Comparison of ENCODE assay signal across 1 cellular context in the genomic region with DNA sequence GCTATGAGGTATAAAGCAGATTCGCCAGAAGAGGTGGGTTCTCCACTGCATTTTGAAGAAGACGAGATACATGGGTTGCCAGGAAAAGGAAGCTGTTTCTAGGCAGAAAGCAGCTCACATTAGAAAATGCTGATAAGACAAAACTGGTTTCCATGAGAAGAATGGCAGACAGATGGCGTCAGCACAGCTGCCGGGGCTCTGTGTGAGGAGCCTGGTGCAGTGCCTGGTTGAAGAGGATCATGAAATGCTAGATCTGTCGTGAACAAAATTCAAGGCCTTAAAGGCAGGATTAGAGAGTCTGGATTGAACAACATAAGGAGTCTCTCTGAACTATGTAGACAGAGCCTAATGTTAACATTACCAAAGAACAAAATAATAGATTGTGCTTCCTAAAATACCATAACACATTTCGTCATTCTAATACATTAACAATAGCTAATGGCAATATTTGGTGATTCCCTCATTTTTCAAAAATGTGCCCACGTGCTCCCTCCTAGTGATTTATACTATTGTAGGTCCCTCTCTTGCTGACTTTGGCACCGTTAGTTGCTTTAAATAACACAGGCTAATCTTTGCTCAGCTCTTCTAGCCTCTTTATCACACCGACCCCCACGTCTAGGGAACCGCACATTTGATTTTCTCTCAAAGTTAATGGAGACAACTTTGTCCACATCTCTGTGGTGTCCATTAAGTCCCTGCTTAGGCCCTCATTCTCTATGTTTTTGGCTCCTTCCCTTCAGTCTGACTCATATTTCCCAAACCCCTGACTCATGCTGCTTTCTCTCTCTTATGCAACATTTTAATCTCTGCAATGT.
TF ChIP-seq lines count a peak whose summit lies in the region.

No MANE protein-coding gene starts in this region.

TF ChIP-seq in HEK293, 187 proteins besides CTCF, POLR2A, EP300 and RAD21 (continued from another document):
- TF ChIP-seq, protein P1, sequence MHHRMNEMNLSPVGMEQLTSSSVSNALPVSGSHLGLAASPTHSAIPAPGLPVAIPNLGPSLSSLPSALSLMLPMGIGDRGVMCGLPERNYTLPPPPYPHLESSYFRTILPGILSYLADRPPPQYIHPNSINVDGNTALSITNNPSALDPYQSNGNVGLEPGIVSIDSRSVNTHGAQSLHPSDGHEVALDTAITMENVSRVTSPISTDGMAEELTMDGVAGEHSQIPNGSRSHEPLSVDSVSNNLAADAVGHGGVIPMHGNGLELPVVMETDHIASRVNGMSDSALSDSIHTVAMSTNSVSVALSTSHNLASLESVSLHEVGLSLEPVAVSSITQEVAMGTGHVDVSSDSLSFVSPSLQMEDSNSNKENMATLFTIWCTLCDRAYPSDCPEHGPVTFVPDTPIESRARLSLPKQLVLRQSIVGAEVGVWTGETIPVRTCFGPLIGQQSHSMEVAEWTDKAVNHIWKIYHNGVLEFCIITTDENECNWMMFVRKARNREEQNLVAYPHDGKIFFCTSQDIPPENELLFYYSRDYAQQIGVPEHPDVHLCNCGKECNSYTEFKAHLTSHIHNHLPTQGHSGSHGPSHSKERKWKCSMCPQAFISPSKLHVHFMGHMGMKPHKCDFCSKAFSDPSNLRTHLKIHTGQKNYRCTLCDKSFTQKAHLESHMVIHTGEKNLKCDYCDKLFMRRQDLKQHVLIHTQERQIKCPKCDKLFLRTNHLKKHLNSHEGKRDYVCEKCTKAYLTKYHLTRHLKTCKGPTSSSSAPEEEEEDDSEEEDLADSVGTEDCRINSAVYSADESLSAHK (tag by site-specific recombination; IDR thresholded peaks at IDR 0.05) = no peak
- TF ChIP-seq ZNF585B (tag by site-specific recombination; IDR thresholded peaks at IDR 0.05) (no peak), ZEB2 (tag by site-specific recombination; IDR thresholded peaks at IDR 0.05) (peak; percentile 43; the same call in 1 of the 2 replicates), GLIS2 (tag by site-specific recombination; IDR thresholded peaks at IDR 0.05) (no peak), ZBTB8A (tag by site-specific recombination; IDR thresholded peaks at IDR 0.05) (no peak), ZNF221 (tag by site-specific recombination; IDR thresholded peaks at IDR 0.05; ENCODE audit: borderline replicate concordance) (no peak), ZNF510 (tag by site-specific recombination; IDR thresholded peaks at IDR 0.05; ENCODE audit: insufficient replicate concordance) (no peak), SCRT1 (tag by site-specific recombination; IDR thresholded peaks at IDR 0.05; ENCODE audit: borderline replicate concordance) (no peak), ZNF660 (tag by site-specific recombination; IDR thresholded peaks at IDR 0.05) (0 out of 2 replicates have a peak, but pooled peaks have one; percentile 37), SALL2 (tag by site-specific recombination; IDR thresholded peaks at IDR 0.05; ENCODE audit: borderline replicate concordance) (no peak), ZBTB48 (tag by site-specific recombination; IDR thresholded peaks at IDR 0.05) (peak; percentile 24; the same call in 1 of the 2 replicates), ZNF335 (tag by site-specific recombination; conservative IDR thresholded peaks at IDR 0.05) (peak; percentile 55), ZNF544 (tag by site-specific recombination; IDR thresholded peaks at IDR 0.05) (no peak)
- TF ChIP-seq, protein P2, sequence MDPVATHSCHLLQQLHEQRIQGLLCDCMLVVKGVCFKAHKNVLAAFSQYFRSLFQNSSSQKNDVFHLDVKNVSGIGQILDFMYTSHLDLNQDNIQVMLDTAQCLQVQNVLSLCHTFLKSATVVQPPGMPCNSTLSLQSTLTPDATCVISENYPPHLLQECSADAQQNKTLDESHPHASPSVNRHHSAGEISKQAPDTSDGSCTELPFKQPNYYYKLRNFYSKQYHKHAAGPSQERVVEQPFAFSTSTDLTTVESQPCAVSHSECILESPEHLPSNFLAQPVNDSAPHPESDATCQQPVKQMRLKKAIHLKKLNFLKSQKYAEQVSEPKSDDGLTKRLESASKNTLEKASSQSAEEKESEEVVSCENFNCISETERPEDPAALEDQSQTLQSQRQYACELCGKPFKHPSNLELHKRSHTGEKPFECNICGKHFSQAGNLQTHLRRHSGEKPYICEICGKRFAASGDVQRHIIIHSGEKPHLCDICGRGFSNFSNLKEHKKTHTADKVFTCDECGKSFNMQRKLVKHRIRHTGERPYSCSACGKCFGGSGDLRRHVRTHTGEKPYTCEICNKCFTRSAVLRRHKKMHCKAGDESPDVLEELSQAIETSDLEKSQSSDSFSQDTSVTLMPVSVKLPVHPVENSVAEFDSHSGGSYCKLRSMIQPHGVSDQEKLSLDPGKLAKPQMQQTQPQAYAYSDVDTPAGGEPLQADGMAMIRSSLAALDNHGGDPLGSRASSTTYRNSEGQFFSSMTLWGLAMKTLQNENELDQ (tag by site-specific recombination; IDR thresholded peaks at IDR 0.05; ENCODE audit: low read depth) = no peak
- TF ChIP-seq, protein P3, sequence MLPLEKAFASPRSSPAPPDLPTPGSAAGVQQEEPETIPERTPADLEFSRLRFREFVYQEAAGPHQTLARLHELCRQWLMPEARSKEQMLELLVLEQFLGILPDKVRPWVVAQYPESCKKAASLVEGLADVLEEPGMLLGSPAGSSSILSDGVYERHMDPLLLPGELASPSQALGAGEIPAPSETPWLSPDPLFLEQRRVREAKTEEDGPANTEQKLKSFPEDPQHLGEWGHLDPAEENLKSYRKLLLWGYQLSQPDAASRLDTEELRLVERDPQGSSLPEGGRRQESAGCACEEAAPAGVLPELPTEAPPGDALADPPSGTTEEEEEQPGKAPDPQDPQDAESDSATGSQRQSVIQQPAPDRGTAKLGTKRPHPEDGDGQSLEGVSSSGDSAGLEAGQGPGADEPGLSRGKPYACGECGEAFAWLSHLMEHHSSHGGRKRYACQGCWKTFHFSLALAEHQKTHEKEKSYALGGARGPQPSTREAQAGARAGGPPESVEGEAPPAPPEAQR (tag by site-specific recombination; IDR thresholded peaks at IDR 0.05) = no peak
- TF ChIP-seq, protein P4, sequence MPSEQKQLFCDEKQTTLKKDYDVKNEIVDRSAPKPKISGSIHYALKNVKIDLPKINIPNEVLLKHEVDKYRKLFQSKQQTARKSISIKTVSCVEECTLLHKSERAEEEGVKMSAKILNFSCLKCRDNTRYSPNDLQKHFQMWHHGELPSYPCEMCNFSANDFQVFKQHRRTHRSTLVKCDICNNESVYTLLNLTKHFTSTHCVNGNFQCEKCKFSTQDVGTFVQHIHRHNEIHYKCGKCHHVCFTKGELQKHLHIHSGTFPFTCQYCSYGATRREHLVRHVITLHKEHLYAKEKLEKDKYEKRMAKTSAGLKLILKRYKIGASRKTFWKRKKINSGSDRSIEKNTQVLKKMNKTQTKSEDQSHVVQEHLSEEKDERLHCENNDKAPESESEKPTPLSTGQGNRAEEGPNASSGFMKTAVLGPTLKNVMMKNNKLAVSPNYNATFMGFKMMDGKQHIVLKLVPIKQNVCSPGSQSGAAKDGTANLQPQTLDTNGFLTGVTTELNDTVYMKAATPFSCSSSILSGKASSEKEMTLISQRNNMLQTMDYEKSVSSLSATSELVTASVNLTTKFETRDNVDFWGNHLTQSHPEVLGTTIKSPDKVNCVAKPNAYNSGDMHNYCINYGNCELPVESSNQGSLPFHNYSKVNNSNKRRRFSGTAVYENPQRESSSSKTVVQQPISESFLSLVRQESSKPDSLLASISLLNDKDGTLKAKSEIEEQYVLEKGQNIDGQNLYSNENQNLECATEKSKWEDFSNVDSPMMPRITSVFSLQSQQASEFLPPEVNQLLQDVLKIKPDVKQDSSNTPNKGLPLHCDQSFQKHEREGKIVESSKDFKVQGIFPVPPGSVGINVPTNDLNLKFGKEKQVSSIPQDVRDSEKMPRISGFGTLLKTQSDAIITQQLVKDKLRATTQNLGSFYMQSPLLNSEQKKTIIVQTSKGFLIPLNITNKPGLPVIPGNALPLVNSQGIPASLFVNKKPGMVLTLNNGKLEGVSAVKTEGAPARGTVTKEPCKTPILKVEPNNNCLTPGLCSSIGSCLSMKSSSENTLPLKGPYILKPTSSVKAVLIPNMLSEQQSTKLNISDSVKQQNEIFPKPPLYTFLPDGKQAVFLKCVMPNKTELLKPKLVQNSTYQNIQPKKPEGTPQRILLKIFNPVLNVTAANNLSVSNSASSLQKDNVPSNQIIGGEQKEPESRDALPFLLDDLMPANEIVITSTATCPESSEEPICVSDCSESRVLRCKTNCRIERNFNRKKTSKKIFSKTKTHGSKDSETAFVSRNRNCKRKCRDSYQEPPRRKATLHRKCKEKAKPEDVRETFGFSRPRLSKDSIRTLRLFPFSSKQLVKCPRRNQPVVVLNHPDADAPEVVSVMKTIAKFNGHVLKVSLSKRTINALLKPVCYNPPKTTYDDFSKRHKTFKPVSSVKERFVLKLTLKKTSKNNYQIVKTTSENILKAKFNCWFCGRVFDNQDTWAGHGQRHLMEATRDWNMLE (tag by site-specific recombination; conservative IDR thresholded peaks at IDR 0.05; ENCODE audit: low read depth) = 0 out of 2 replicates have a peak, but pooled peaks have one; percentile 16
- TF ChIP-seq, protein P5, sequence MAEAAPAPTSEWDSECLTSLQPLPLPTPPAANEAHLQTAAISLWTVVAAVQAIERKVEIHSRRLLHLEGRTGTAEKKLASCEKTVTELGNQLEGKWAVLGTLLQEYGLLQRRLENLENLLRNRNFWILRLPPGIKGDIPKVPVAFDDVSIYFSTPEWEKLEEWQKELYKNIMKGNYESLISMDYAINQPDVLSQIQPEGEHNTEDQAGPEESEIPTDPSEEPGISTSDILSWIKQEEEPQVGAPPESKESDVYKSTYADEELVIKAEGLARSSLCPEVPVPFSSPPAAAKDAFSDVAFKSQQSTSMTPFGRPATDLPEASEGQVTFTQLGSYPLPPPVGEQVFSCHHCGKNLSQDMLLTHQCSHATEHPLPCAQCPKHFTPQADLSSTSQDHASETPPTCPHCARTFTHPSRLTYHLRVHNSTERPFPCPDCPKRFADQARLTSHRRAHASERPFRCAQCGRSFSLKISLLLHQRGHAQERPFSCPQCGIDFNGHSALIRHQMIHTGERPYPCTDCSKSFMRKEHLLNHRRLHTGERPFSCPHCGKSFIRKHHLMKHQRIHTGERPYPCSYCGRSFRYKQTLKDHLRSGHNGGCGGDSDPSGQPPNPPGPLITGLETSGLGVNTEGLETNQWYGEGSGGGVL (tag by site-specific recombination; IDR thresholded peaks at IDR 0.05) = 0 out of 2 replicates have a peak, but pooled peaks have one; percentile 9
